In genomic region chr6:38728203-38728602, GRCh38 we compare ENCODE assay signal across 32 cellular contexts. TPM values are rescaled to one million over a fixed set of nuclear protein-coding genes. Genes with fewer than 3 reads are reported as not detected.
"Had no signal": no experiment of that assay in that cellular context is flagged by ENCODE, and none has a peak within 500 bp of the region (broad histone marks: within the 10 kb centered on the region; RNA-seq: fewer than 3 reads in every experiment).

No MANE protein-coding gene starts in this region.

- H3K4me3 Mint-ChIP-seq: dendritic cell treated with granulocyte-macrophage colony-stimulating factor and Interleukin-4, amounts not matched to agents 40 ng/mL and 50 ng/mL, for 4 days; effector memory CD8-positive, alpha-beta T cell; endodermal cell; immature natural killer cell; mesothelial cell of epicardium; naive B cell had no signal

- H3K36me3 Mint-ChIP-seq: mesothelial cell of epicardium, naive B cell had no signal

- H3K4me1 ChIP-seq: colonic mucosa, gastrocnemius medialis, heart right ventricle, left lung, lower lobe of right lung had no signal

- H3K4me1 Mint-ChIP-seq: endodermal cell, naive B cell had no signal

- H3K27ac Mint-ChIP-seq: dendritic cell treated with granulocyte-macrophage colony-stimulating factor and Interleukin-4, amounts not matched to agents 40 ng/mL and 50 ng/mL, for 4 days; effector memory CD8-positive, alpha-beta T cell; endodermal cell; immature natural killer cell; mesothelial cell of epicardium had no signal

- H3K9me3 ChIP-seq: colonic mucosa, esophagus squamous epithelium, gastrocnemius medialis, heart right ventricle, left lung, lower lobe of right lung, mucosa of descending colon had no signal

- DNase-seq: colonic mucosa; cortex of kidney; effector CD8-positive, alpha-beta T cell; effector memory CD8-positive, alpha-beta T cell; endodermal cell; erythroblast; esophagus squamous epithelium; foreskin fibroblast; foreskin melanocyte; gastrocnemius medialis; glutamatergic neuron; head of caudate nucleus; heart right ventricle; hippocampal formation; immature natural killer cell; left cardiac atrium; left lung; left ventricle myocardium superior; lower lobe of right lung; mesenchymal stem cell; mucosa of descending colon; naive B cell had no signal

- H3K27me3 ChIP-seq: colonic mucosa, esophagus squamous epithelium, gastrocnemius medialis, left lung had no signal

- H3K36me3 ChIP-seq: colonic mucosa, esophagus squamous epithelium, gastrocnemius medialis, heart right ventricle, left lung, lower lobe of right lung had no signal

- H3K4me3 ChIP-seq: colonic mucosa, esophagus squamous epithelium, gastrocnemius medialis, heart right ventricle, left lung, lower lobe of right lung, mucosa of descending colon had no signal

- FAIRE-seq: endometrium, keratinocyte had no signal

- ATAC-seq: effector memory CD8-positive, alpha-beta T cell; esophagus mucosa; gastrocnemius medialis; heart right ventricle; left cardiac atrium; left lung; left ventricle myocardium superior; lower lobe of right lung; mucosa of descending colon had no signal

- H3K9me3 Mint-ChIP-seq: dendritic cell treated with granulocyte-macrophage colony-stimulating factor and Interleukin-4, amounts not matched to agents 40 ng/mL and 50 ng/mL, for 4 days; effector memory CD8-positive, alpha-beta T cell; endodermal cell; immature natural killer cell; mesothelial cell of epicardium had no signal

- H3K27ac ChIP-seq: colonic mucosa, epithelial cell of prostate, esophagus squamous epithelium, gastrocnemius medialis, heart right ventricle, left lung, lower lobe of right lung had no signal

RNA-seq across cellular contexts. Expression of gene DNAH8, which starts 13.1 kb away (rescaled TPM):
- total RNA-seq: colonic mucosa, dermis microvascular lymphatic vessel endothelial cell, endodermal cell, gastrocnemius medialis, kidney epithelial cell, left cardiac atrium, left ventricle myocardium superior, lung microvascular endothelial cell, mesenteric fat pad had no signal
- polyA plus RNA-seq: heart right ventricle, immature natural killer cell had no signal
